In genomic region chr13:94303644-94304174, GRCh38 we compare ENCODE assay signal across 1 cellular context.
TF ChIP-seq lines count a peak whose summit lies in the region.

No MANE protein-coding gene starts in this region.

TF ChIP-seq in HepG2, 621 proteins besides CTCF, POLR2A, EP300 and RAD21 (continued from another document and continues in another):
- TF ChIP-seq ZNF770 (CRISPR knock-in tag; IDR thresholded peaks at IDR 0.05) (no peak), AKAP8 (CRISPR knock-in tag; IDR thresholded peaks at IDR 0.05) (no peak), ZBTB43 (CRISPR knock-in tag; conservative IDR thresholded peaks at IDR 0.05) (no peak), U2AF1 (optimal IDR thresholded peaks at IDR 0.05; ENCODE audit: low read depth, low read length) (no peak), ZNF350 (CRISPR knock-in tag; IDR thresholded peaks at IDR 0.05; ENCODE audit: borderline replicate concordance, low read depth) (no peak), ZNF589 (CRISPR knock-in tag; conservative IDR thresholded peaks at IDR 0.05) (no peak), NCOR1 (IDR thresholded peaks at IDR 0.05; ENCODE audit: borderline replicate concordance, low read length) (peak; percentile 50; the same call in 1 of the 2 replicates), ZNF747 (CRISPR knock-in tag; IDR thresholded peaks at IDR 0.05; ENCODE audit: borderline replicate concordance) (no peak), ZNF207 (IDR thresholded peaks at IDR 0.05; ENCODE audit: borderline replicate concordance) (no peak), ZNF407 (CRISPR knock-in tag; IDR thresholded peaks at IDR 0.05; ENCODE audit: not compliant biosample characterization) (no peak), ZNF574 (CRISPR knock-in tag; IDR thresholded peaks at IDR 0.05) (no peak), CEBPZ (IDR thresholded peaks at IDR 0.05; ENCODE audit: low read length) (no peak), SUZ12 (IDR thresholded peaks at IDR 0.05; ENCODE audit: low read depth, low read length) (no peak), IKZF4 (CRISPR knock-in tag; IDR thresholded peaks at IDR 0.05; ENCODE audit: borderline replicate concordance, low read depth, not compliant biosample characterization) (no peak), REXO4 (CRISPR knock-in tag; IDR thresholded peaks at IDR 0.05; ENCODE audit: borderline replicate concordance) (no peak), GLMP (CRISPR knock-in tag; IDR thresholded peaks at IDR 0.05; ENCODE audit: borderline replicate concordance) (no peak), ETS1 (CRISPR knock-in tag; IDR thresholded peaks at IDR 0.05) (no peak), ZNF280D (CRISPR knock-in tag; IDR thresholded peaks at IDR 0.05) (no peak), GATAD2A (CRISPR knock-in tag; IDR thresholded peaks at IDR 0.05) (peak; percentile 68), ZNF546 (CRISPR knock-in tag; conservative IDR thresholded peaks at IDR 0.05) (no peak), MED13 (CRISPR knock-in tag; IDR thresholded peaks at IDR 0.05) (no peak), ZNF792 (CRISPR knock-in tag; IDR thresholded peaks at IDR 0.05) (peak; percentile 44; the same call in 1 of the 2 replicates), HBP1 (CRISPR knock-in tag; IDR thresholded peaks at IDR 0.05; ENCODE audit: low read depth) (no peak), ZNF709 (CRISPR knock-in tag; IDR thresholded peaks at IDR 0.05) (no peak), MTA1 (CRISPR knock-in tag; IDR thresholded peaks at IDR 0.05; ENCODE audit: borderline replicate concordance) (no peak), ARID2 (CRISPR knock-in tag; IDR thresholded peaks at IDR 0.05; ENCODE audit: borderline replicate concordance) (no peak), KDM6A (CRISPR knock-in tag; IDR thresholded peaks at IDR 0.05; ENCODE audit: low read depth) (no peak), FOSL2 (CRISPR knock-in tag; IDR thresholded peaks at IDR 0.05) (no peak), BHLHE40 (IDR thresholded peaks at IDR 0.05; ENCODE audit: low read length) (peak; percentile 68), KLF13 (CRISPR knock-in tag; IDR thresholded peaks at IDR 0.05) (no peak)
